ENCODE assay signal across 18 cellular contexts in the genomic region with DNA sequence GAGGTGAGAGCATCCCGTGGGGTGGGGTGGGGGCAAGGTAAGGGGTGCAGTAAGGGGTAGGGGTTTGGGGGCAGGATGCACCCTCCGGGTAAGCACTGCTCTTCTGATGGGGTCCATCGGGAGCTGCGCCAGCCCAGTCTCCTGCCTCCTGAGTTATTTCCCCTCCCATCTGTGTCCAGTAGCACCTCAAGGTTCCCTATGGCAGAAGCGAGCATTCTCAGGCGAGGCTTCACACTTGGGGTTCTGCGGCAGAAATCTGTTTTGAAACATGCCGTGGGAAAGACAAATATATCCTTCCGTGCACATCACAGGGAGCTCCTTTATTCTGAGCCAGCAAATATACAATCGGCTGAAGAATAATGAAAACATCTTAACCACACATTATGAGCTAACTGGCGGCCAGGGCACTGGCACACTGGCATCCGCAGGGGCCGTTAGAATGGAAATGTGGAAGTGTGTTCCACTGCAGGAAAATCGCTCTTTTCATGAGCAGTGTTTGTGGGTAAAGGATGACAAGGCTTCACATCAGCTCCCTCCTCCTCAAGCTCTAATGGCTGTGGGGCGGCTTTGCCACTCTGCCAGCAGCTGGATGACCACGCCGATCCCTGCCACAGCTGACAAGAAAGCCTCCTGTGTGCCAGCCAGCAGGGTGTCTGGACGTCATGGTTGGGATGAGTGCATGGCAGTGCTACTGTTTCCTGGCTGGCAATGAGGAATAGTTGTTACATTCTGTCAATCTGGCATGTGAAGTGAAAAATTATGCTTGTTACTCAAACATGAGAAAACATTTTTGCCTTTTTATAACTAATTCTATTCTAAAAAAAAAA. TPM values are rescaled to one million over a fixed set of nuclear protein-coding genes. Genes with fewer than 3 reads are reported as not detected.
DNase-seq lines count a peak whose midpoint lies in the region; ATAC-seq lines count a peak whose summit lies in the region.
"Had no signal": no experiment of that assay in that cellular context is flagged by ENCODE, and none has a peak within 500 bp of the region (broad histone marks: within the 10 kb centered on the region; RNA-seq: fewer than 3 reads in every experiment).

No MANE protein-coding gene starts in this region.

- DNase-seq in C1 segment of cervical spinal cord (lab: John Stamatoyannopoulos, UW) (peak in 10 of 14 donors; percentile 10 to 75 (median 56)), astrocyte of the hippocampus (ENCODE audit: low read depth, low spot score) (peak; percentile 27), midbrain (lab: John Stamatoyannopoulos, UW) (peak; percentile 40), putamen (ENCODE audit: low spot score) (peak; percentile 58), NCI-H2107 treated with DMSO at 0.1 percent for 48 hours (lab: John Stamatoyannopoulos, UW; ENCODE audit: unreplicated experiment) (no peak), A172 (ENCODE audit: low spot score) (no peak)
- DNase-seq: AML-193; CD4-positive, alpha-beta T cell; DMS79; HCEC 1CT; Karpas-422; NCI-H1417; NCI-H2029; NCI-H510A; Peyer's patch had no signal

- no peak for ATAC-seq in GM18907 (IDR thresholded peaks at IDR 0.05; ENCODE audit: unreplicated experiment)

RNA-seq across cellular contexts. Expression of a gene that starts 20.0 kb away (rescaled TPM):
- 7.8 and 16.2 TPM in 2 replicates for total RNA-seq in A172 (2014; rRNA removed; shearing (Covaris generic))

RNA-seq across cellular contexts. Expression of a gene that starts 24.7 kb away (rescaled TPM):
- 2.1 TPM in 2 replicates for total RNA-seq in A172 (2014; rRNA removed; shearing (Covaris generic))
- total RNA-seq: A673; CD4-positive, alpha-beta T cell; G401 had no signal

RNA-seq across cellular contexts. Expression of a gene that starts 31.6 kb away (rescaled TPM):
- 1.3 and 2.3 TPM in 2 replicates for total RNA-seq in A172 (2014; rRNA removed; shearing (Covaris generic))

RNA-seq across cellular contexts. Expression of a gene that starts 43.4 kb away (rescaled TPM):
- total RNA-seq in A172 (2014; rRNA removed; shearing (Covaris generic)): 4.6 and 7.6 TPM in 2 replicates
- total RNA-seq: CD4-positive, alpha-beta T cell had no signal

Comparison
In these comparisons a context has a peak if more than half of its experiments do, and no peak if none do; other contexts are left out.
1. DNase-seq: peak in C1 segment of cervical spinal cord (10 of 14), astrocyte of the hippocampus (single experiment), midbrain (single experiment) and putamen (single experiment); none in NCI-H2107 treated with DMSO at 0.1 percent for 48 hours (single experiment) and A172 (single experiment).